Comparison of ENCODE assay signal across 12 cellular contexts in the genomic region with DNA sequence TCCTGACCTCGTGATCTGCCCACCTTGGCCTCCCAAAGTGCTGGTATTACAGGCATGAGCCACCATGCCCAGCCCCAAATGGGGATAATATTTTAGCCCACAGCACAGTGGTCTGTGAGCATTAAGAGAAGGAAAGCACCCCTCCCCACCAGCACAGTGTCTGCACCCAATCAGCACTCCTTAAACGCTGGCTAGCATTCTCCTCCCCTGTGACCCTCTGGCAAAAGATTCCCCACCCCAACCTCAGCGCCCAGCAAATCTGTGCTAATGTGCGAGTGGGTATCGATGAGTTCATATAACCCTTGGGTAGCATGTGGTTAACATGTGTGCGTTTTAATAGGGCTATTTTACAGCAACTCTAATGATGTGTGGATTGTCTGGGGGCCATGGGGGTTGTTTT.
"Had no signal": no experiment of that assay in that cellular context is flagged by ENCODE, and none has a peak within 500 bp of the region (broad histone marks: within the 10 kb centered on the region; RNA-seq: fewer than 3 reads in every experiment).

No MANE protein-coding gene starts in this region.

- H3K36me3 Mint-ChIP-seq: activated naive CD4-positive, alpha-beta T cell treated with anti-CD3 and anti-CD28 coated beads, Interleukin-2, amount 10 ng/mL, durations not matched to agents 7 days and 5 days; immature natural killer cell; naive B cell; WTC11 had no signal

- H3K27ac Mint-ChIP-seq: activated naive CD4-positive, alpha-beta T cell treated with anti-CD3 and anti-CD28 coated beads, Interleukin-2, amount 10 ng/mL, durations not matched to agents 7 days and 5 days; activated naive CD8-positive, alpha-beta T cell treated with anti-CD3 and anti-CD28 coated beads, Interleukin-2, amount 50 U/mL, for 24 hours; stimulated activated naive CD8-positive, alpha-beta T cell treated with anti-CD3 and anti-CD28 coated beads, Interleukin-15, Interleukin-2, amounts not matched to agents 100 ng/mL and 50 ng/mL, for 24 hours; WTC11 had no signal

- H3K9me3 ChIP-seq: lower lobe of right lung, tibial artery had no signal

- H3K27ac ChIP-seq: cardiac muscle cell, hepatocyte, lower lobe of right lung, tibial artery had no signal

- H3K36me3 ChIP-seq: cardiac muscle cell, lower lobe of right lung, tibial artery had no signal

- H2AFZ ChIP-seq: hepatocyte had no signal

- H3K4me1 ChIP-seq: lower lobe of right lung had no signal

- H3K4me3 Mint-ChIP-seq: activated naive CD4-positive, alpha-beta T cell treated with anti-CD3 and anti-CD28 coated beads, Interleukin-2, amount 10 ng/mL, durations not matched to agents 7 days and 5 days; activated naive CD8-positive, alpha-beta T cell treated with anti-CD3 and anti-CD28 coated beads, Interleukin-2, amount 50 U/mL, for 24 hours; dendritic cell treated with granulocyte-macrophage colony-stimulating factor and Interleukin-4, amounts not matched to agents 40 ng/mL and 50 ng/mL, for 4 days; immature natural killer cell; stimulated activated naive CD8-positive, alpha-beta T cell treated with anti-CD3 and anti-CD28 coated beads, Interleukin-15, Interleukin-2, amounts not matched to agents 100 ng/mL and 50 ng/mL, for 24 hours; WTC11 had no signal

- H3K79me2 ChIP-seq: hepatocyte had no signal

- FAIRE-seq: frontal cortex had no signal

- H3K9me3 Mint-ChIP-seq: activated naive CD4-positive, alpha-beta T cell treated with anti-CD3 and anti-CD28 coated beads, Interleukin-2, amount 10 ng/mL, durations not matched to agents 7 days and 5 days; activated naive CD8-positive, alpha-beta T cell treated with anti-CD3 and anti-CD28 coated beads, Interleukin-2, amount 50 U/mL, for 24 hours; dendritic cell treated with granulocyte-macrophage colony-stimulating factor and Interleukin-4, amounts not matched to agents 40 ng/mL and 50 ng/mL, for 4 days; immature natural killer cell; stimulated activated naive CD8-positive, alpha-beta T cell treated with anti-CD3 and anti-CD28 coated beads, Interleukin-15, Interleukin-2, amounts not matched to agents 100 ng/mL and 50 ng/mL, for 24 hours; WTC11 had no signal

- H3K4me3 ChIP-seq: cardiac muscle cell, hepatocyte, lower lobe of right lung, tibial artery had no signal
